In the genomic region with DNA sequence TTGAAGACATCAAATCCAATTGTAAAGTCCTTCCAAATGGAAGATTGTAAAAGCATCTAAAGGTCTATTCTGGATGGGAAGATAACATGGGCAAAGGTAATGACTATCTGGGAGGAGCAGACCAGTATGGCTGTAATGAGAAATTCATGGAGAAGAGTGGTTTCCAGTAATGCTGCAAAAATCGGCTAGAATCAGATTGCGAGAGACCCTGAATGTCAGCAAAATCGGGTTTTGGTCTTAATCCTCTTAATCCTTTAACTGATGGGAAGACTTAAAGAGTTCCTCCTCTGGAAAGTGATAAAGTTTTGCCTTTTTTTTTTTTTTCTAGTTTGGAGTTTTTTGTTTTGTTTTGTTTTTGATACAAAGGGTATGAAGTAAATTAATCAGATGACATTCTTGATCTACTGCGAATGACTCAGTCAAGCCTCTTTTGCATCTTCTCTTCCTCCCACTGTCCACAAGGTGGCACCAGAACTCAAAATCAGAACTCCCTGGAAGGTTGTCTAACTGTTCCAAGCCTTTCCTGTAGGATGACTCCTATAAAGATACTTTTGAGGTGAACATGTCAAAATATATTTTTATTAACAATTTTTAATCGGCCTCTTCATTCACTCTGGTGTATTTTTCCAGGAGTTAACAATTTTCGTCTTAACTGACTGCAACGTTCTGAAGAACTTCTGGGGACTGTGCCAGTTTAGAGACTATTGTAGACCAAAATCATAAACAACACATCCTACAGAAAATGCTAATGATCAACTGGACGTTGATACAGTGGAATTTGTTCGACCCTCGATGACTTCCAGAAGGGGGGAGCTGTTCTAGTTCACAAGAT, we compare ENCODE assay signal across 1 cellular context.
TF ChIP-seq lines count a peak whose summit lies in the region.

No MANE protein-coding gene starts in this region.

TF ChIP-seq in K562, 482 proteins besides CTCF, POLR2A, EP300 and RAD21 (continued from another document):
- TF ChIP-seq, protein P1, sequence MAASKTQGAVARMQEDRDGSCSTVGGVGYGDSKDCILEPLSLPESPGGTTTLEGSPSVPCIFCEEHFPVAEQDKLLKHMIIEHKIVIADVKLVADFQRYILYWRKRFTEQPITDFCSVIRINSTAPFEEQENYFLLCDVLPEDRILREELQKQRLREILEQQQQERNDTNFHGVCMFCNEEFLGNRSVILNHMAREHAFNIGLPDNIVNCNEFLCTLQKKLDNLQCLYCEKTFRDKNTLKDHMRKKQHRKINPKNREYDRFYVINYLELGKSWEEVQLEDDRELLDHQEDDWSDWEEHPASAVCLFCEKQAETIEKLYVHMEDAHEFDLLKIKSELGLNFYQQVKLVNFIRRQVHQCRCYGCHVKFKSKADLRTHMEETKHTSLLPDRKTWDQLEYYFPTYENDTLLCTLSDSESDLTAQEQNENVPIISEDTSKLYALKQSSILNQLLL (CRISPR knock-in tag; IDR thresholded peaks at IDR 0.05; ENCODE audit: borderline replicate concordance) = peak; percentile 56; the same call in 1 of the 2 replicates
- no peak for TF ChIP-seq FOXK2 (conservative IDR thresholded peaks at IDR 0.05 in 1 of 2, IDR thresholded peaks at IDR 0.05 in 1 of 2; ENCODE audit: low read depth in 2 of 2)
- no peak for TF ChIP-seq ZBTB17 (CRISPR knock-in tag; IDR thresholded peaks at IDR 0.05)
- TF ChIP-seq DACH1 (IDR thresholded peaks at IDR 0.05; ENCODE audit: partially characterized antibody) = peak; percentile 36
- peak; percentile 5 for TF ChIP-seq BDP1 (IDR thresholded peaks at IDR 0.05; ENCODE audit: insufficient read depth, insufficient read length)
- 0 out of 2 replicates have a peak, but pooled peaks have one; percentile 16 for TF ChIP-seq ELF1 (tag; IDR thresholded peaks at IDR 0.05)
- no peak for TF ChIP-seq TCF7L2 (IDR thresholded peaks at IDR 0.05; ENCODE audit: low read depth, low read length)
- TF ChIP-seq ZNF436 (CRISPR knock-in tag; IDR thresholded peaks at IDR 0.05) = 0 out of 2 replicates have a peak, but pooled peaks have one; percentile 8
- TF ChIP-seq IFI16 (CRISPR knock-in tag; IDR thresholded peaks at IDR 0.05) = peak; percentile 37; the same call in 1 of the 2 replicates
- TF ChIP-seq MCM3 (IDR thresholded peaks at IDR 0.05) = 0 out of 2 replicates have a peak, but pooled peaks have one; percentile 24
- peak; percentile 53; the same call in 1 of the 2 replicates for TF ChIP-seq ZNF75A (CRISPR knock-in tag; IDR thresholded peaks at IDR 0.05)
- TF ChIP-seq YBX1 (IDR thresholded peaks at IDR 0.05) = no peak
- TF ChIP-seq, protein P2, sequence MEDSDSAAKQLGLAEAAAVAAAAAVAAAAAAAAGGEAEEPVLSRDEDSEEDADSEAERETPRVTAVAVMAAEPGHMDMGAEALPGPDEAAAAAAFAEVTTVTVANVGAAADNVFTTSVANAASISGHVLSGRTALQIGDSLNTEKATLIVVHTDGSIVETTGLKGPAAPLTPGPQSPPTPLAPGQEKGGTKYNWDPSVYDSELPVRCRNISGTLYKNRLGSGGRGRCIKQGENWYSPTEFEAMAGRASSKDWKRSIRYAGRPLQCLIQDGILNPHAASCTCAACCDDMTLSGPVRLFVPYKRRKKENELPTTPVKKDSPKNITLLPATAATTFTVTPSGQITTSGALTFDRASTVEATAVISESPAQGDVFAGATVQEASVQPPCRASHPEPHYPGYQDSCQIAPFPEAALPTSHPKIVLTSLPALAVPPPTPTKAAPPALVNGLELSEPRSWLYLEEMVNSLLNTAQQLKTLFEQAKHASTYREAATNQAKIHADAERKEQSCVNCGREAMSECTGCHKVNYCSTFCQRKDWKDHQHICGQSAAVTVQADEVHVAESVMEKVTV (CRISPR knock-in tag; IDR thresholded peaks at IDR 0.05) = peak; percentile 86
- no peak for TF ChIP-seq GATAD2B (IDR thresholded peaks at IDR 0.05; ENCODE audit: borderline replicate concordance)
- TF ChIP-seq ZZZ3 (IDR thresholded peaks at IDR 0.05) = no peak
- no peak for TF ChIP-seq ZFP36 (IDR thresholded peaks at IDR 0.05; ENCODE audit: low read depth, low read length, partially characterized antibody)
- TF ChIP-seq, protein P3, sequence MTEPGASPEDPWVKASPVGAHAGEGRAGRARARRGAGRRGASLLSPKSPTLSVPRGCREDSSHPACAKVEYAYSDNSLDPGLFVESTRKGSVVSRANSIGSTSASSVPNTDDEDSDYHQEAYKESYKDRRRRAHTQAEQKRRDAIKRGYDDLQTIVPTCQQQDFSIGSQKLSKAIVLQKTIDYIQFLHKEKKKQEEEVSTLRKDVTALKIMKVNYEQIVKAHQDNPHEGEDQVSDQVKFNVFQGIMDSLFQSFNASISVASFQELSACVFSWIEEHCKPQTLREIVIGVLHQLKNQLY (CRISPR knock-in tag; conservative IDR thresholded peaks at IDR 0.05) = 0 out of 4 replicates have a peak, but pooled peaks of 1 of the 2 experiments have one; percentile 59
- TF ChIP-seq SNIP1 (IDR thresholded peaks at IDR 0.05; ENCODE audit: low read depth) = 0 out of 2 replicates have a peak, but pooled peaks have one; percentile 35
- no peak for TF ChIP-seq SMAD4 (CRISPR knock-in tag; conservative IDR thresholded peaks at IDR 0.05)
- peak; percentile 92 for TF ChIP-seq SMC3 (conservative IDR thresholded peaks at IDR 0.05; ENCODE audit: insufficient read depth, low read depth, low read length)
- no peak for TF ChIP-seq RAD51 (IDR thresholded peaks at IDR 0.05; ENCODE audit: borderline replicate concordance, low read depth)
- TF ChIP-seq ZNF764 (CRISPR knock-in tag; IDR thresholded peaks at IDR 0.05; ENCODE audit: low read depth) = 0 out of 2 replicates have a peak, but pooled peaks have one; percentile 32
- TF ChIP-seq HMG20A (CRISPR knock-in tag; conservative IDR thresholded peaks at IDR 0.05) = 0 out of 2 replicates have a peak, but pooled peaks have one; percentile 31
- TF ChIP-seq SAFB2 (IDR thresholded peaks at IDR 0.05; ENCODE audit: borderline replicate concordance, low read depth, low read length, severe bottlenecking) = no peak
- TF ChIP-seq ZFX (CRISPR knock-in tag; IDR thresholded peaks at IDR 0.05) = no peak
- TF ChIP-seq, protein P4, sequence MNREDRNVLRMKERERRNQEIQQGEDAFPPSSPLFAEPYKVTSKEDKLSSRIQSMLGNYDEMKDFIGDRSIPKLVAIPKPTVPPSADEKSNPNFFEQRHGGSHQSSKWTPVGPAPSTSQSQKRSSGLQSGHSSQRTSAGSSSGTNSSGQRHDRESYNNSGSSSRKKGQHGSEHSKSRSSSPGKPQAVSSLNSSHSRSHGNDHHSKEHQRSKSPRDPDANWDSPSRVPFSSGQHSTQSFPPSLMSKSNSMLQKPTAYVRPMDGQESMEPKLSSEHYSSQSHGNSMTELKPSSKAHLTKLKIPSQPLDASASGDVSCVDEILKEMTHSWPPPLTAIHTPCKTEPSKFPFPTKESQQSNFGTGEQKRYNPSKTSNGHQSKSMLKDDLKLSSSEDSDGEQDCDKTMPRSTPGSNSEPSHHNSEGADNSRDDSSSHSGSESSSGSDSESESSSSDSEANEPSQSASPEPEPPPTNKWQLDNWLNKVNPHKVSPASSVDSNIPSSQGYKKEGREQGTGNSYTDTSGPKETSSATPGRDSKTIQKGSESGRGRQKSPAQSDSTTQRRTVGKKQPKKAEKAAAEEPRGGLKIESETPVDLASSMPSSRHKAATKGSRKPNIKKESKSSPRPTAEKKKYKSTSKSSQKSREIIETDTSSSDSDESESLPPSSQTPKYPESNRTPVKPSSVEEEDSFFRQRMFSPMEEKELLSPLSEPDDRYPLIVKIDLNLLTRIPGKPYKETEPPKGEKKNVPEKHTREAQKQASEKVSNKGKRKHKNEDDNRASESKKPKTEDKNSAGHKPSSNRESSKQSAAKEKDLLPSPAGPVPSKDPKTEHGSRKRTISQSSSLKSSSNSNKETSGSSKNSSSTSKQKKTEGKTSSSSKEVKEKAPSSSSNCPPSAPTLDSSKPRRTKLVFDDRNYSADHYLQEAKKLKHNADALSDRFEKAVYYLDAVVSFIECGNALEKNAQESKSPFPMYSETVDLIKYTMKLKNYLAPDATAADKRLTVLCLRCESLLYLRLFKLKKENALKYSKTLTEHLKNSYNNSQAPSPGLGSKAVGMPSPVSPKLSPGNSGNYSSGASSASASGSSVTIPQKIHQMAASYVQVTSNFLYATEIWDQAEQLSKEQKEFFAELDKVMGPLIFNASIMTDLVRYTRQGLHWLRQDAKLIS (CRISPR knock-in tag; IDR thresholded peaks at IDR 0.05) = 0 out of 2 replicates have a peak, but pooled peaks have one; percentile 35
- 0 out of 2 replicates have a peak, but pooled peaks have one; percentile 33 for TF ChIP-seq LCOR (CRISPR knock-in tag; IDR thresholded peaks at IDR 0.05)
- TF ChIP-seq, protein P5, sequence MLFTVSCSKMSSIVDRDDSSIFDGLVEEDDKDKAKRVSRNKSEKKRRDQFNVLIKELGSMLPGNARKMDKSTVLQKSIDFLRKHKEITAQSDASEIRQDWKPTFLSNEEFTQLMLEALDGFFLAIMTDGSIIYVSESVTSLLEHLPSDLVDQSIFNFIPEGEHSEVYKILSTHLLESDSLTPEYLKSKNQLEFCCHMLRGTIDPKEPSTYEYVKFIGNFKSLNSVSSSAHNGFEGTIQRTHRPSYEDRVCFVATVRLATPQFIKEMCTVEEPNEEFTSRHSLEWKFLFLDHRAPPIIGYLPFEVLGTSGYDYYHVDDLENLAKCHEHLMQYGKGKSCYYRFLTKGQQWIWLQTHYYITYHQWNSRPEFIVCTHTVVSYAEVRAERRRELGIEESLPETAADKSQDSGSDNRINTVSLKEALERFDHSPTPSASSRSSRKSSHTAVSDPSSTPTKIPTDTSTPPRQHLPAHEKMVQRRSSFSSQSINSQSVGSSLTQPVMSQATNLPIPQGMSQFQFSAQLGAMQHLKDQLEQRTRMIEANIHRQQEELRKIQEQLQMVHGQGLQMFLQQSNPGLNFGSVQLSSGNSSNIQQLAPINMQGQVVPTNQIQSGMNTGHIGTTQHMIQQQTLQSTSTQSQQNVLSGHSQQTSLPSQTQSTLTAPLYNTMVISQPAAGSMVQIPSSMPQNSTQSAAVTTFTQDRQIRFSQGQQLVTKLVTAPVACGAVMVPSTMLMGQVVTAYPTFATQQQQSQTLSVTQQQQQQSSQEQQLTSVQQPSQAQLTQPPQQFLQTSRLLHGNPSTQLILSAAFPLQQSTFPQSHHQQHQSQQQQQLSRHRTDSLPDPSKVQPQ (CRISPR knock-in tag; IDR thresholded peaks at IDR 0.05; ENCODE audit: borderline replicate concordance) = no peak
- TF ChIP-seq ZNF707 (CRISPR knock-in tag; conservative IDR thresholded peaks at IDR 0.05) = peak; percentile 31; the same call in 1 of the 2 replicates
- no peak for TF ChIP-seq TCF7 (IDR thresholded peaks at IDR 0.05; ENCODE audit: borderline replicate concordance)
- 0 out of 2 replicates have a peak, but pooled peaks have one; percentile 14 for TF ChIP-seq MAFK (IDR thresholded peaks at IDR 0.05; ENCODE audit: low read length)
- no peak for TF ChIP-seq CHD1 (IDR thresholded peaks at IDR 0.05; ENCODE audit: low read length)
- peak; percentile 33; the same call in 1 of the 2 replicates for TF ChIP-seq ZNF384 (IDR thresholded peaks at IDR 0.05; ENCODE audit: low read depth, low read length)
- TF ChIP-seq CBX1 (IDR thresholded peaks at IDR 0.05; ENCODE audit: low read depth) = 0 out of 2 replicates have a peak, but pooled peaks have one; percentile 35
- TF ChIP-seq, protein P6, sequence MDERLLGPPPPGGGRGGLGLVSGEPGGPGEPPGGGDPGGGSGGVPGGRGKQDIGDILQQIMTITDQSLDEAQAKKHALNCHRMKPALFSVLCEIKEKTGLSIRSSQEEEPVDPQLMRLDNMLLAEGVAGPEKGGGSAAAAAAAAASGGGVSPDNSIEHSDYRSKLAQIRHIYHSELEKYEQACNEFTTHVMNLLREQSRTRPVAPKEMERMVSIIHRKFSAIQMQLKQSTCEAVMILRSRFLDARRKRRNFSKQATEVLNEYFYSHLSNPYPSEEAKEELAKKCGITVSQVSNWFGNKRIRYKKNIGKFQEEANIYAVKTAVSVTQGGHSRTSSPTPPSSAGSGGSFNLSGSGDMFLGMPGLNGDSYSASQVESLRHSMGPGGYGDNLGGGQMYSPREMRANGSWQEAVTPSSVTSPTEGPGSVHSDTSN (CRISPR knock-in tag; IDR thresholded peaks at IDR 0.05; ENCODE audit: low read depth) = no peak
- TF ChIP-seq, protein P6 (tag; conservative IDR thresholded peaks at IDR 0.05; ENCODE audit: low read depth) = peak; percentile 53
- no peak for TF ChIP-seq ELF4 (CRISPR knock-in tag; IDR thresholded peaks at IDR 0.05)
- no peak for TF ChIP-seq KLF13 (tag; IDR thresholded peaks at IDR 0.05; ENCODE audit: borderline replicate concordance, low read depth)
